In genomic region chr7:149161241-149161848, GRCh38 we compare ENCODE assay signal across 16 cellular contexts. TPM values are rescaled to one million over a fixed set of nuclear protein-coding genes. Genes with fewer than 3 reads are reported as not detected.
DNase-seq lines count a peak whose midpoint lies in the region; ATAC-seq and TF ChIP-seq lines count a peak whose summit lies in the region.
"Had no signal": no experiment of that assay in that cellular context is flagged by ENCODE, and none has a peak within 500 bp of the region (broad histone marks: within the 10 kb centered on the region; RNA-seq: fewer than 3 reads in every experiment).

No MANE protein-coding gene starts in this region.

- peaks cover 18% of the 10 kb centered on the region for H3K4me1 Mint-ChIP-seq in activated CD8-positive, alpha-beta memory T cell treated with anti-CD3 and anti-CD28 coated beads, Interleukin-2, amount 10 ng/mL, durations not matched to agents 7 days and 5 days
- H3K4me1 Mint-ChIP-seq in chondrocyte (ENCODE audit: low read depth) (peaks cover 11% of the 10 kb centered on the region), nephron progenitor cell (no peaks in the 10 kb centered on the region)

- no peak for DNase-seq in activated CD8-positive, alpha-beta memory T cell treated with anti-CD3 and anti-CD28 coated beads, Interleukin-2, amount 10 ng/mL, durations not matched to agents 7 days and 5 days
- no peak for DNase-seq in activated CD8-positive, alpha-beta memory T cell treated with anti-CD3 and anti-CD28 coated beads, Interleukin-2, amount 50 U/mL, for 48 hours
- DNase-seq in MG63: peak; percentile 26
- no peak for DNase-seq in chondrocyte (ENCODE audit: low spot score)
- no peak for DNase-seq in nephron progenitor cell
- no peak for DNase-seq in T-helper 9 cell
- DNase-seq: activated gamma-delta T cell; cortex of kidney; GDM1; heart left ventricle; NCI-H146; NK-92 treated with Interleukin-12 subunit alpha and Interleukin-12 subunit beta, amount 100 ng/mL, for 24 hours; tibial artery had no signal

- H3K4me3 ChIP-seq in MG63: no peak overlapping the region
- H3K4me3 ChIP-seq: heart left ventricle, tibial artery had no signal

- TF ChIP-seq CTCF in chondrocyte (IDR thresholded peaks at IDR 0.05) (no peak), nephron progenitor cell (IDR thresholded peaks at IDR 0.05) (no peak)

- H3K9me3 Mint-ChIP-seq in activated CD8-positive, alpha-beta memory T cell treated with anti-CD3 and anti-CD28 coated beads, Interleukin-2, amount 10 ng/mL, durations not matched to agents 7 days and 5 days (ENCODE audit: low read depth): no peaks in the 10 kb centered on the region
- H3K9me3 Mint-ChIP-seq in chondrocyte (ENCODE audit: low read depth): no peaks in the 10 kb centered on the region
- peaks cover 4% of the 10 kb centered on the region for H3K9me3 Mint-ChIP-seq in nephron progenitor cell
- H3K9me3 Mint-ChIP-seq: memory B cell had no signal

- CTCF ChIA-PET in activated CD8-positive, alpha-beta memory T cell treated with anti-CD3 and anti-CD28 coated beads, Interleukin-2, amount 10 ng/mL, durations not matched to agents 7 days and 5 days (lab: Charles Lee): interaction anchor here (1.1 kb wide), 1 partner anchor 34 kb away, joined by 4 read pairs; the partner anchor contains the start of gene ZNF282

- no peaks in the 10 kb centered on the region for H3K9me3 ChIP-seq in MG63
- H3K9me3 ChIP-seq: heart left ventricle, tibial artery had no signal

- no peaks in the 10 kb centered on the region for H3K27me3 Mint-ChIP-seq in activated CD8-positive, alpha-beta memory T cell treated with anti-CD3 and anti-CD28 coated beads, Interleukin-2, amount 10 ng/mL, durations not matched to agents 7 days and 5 days
- H3K27me3 Mint-ChIP-seq in chondrocyte (ENCODE audit: low read depth) (no peaks in the 10 kb centered on the region), nephron progenitor cell (ENCODE audit: low read depth, poor library complexity) (peaks cover 2% of the 10 kb centered on the region)
- H3K27me3 Mint-ChIP-seq: memory B cell had no signal

- ATAC-seq in activated CD8-positive, alpha-beta memory T cell treated with anti-CD3 and anti-CD28 coated beads, Interleukin-2, amount 10 ng/mL, durations not matched to agents 7 days and 5 days: no peak
- no peak for ATAC-seq in HG03039 (IDR thresholded peaks at IDR 0.05; ENCODE audit: unreplicated experiment)
- no peak for ATAC-seq in GM21423 (IDR thresholded peaks at IDR 0.05; ENCODE audit: unreplicated experiment)
- ATAC-seq: heart left ventricle had no signal

- peak overlapping the region; percentile 80 for H3K27ac Mint-ChIP-seq in activated CD8-positive, alpha-beta memory T cell treated with anti-CD3 and anti-CD28 coated beads, Interleukin-2, amount 10 ng/mL, durations not matched to agents 7 days and 5 days
- peak overlapping the region; percentile 32 for H3K27ac Mint-ChIP-seq in chondrocyte (ENCODE audit: unreplicated experiment)
- H3K27ac Mint-ChIP-seq in nephron progenitor cell: peak overlapping the region; percentile 31
- H3K27ac Mint-ChIP-seq: memory B cell had no signal

- no peak overlapping the region for H3K4me3 Mint-ChIP-seq in activated CD8-positive, alpha-beta memory T cell treated with anti-CD3 and anti-CD28 coated beads, Interleukin-2, amount 10 ng/mL, durations not matched to agents 7 days and 5 days
- no peak overlapping the region for H3K4me3 Mint-ChIP-seq in chondrocyte (ENCODE audit: unreplicated experiment)
- no peak overlapping the region for H3K4me3 Mint-ChIP-seq in nephron progenitor cell
- H3K4me3 Mint-ChIP-seq: memory B cell had no signal

- H3K27me3 ChIP-seq in MG63: no peaks in the 10 kb centered on the region
- H3K27me3 ChIP-seq: heart left ventricle, tibial artery had no signal

- H3K36me3 Mint-ChIP-seq in activated CD8-positive, alpha-beta memory T cell treated with anti-CD3 and anti-CD28 coated beads, Interleukin-2, amount 10 ng/mL, durations not matched to agents 7 days and 5 days: peaks cover 39% of the 10 kb centered on the region
- H3K36me3 Mint-ChIP-seq in chondrocyte (ENCODE audit: low read depth): peaks cover 18% of the 10 kb centered on the region
- peaks cover 55% of the 10 kb centered on the region for H3K36me3 Mint-ChIP-seq in nephron progenitor cell (ENCODE audit: low read depth)

- peaks cover 12% of the 10 kb centered on the region for H3K36me3 ChIP-seq in MG63

RNA-seq across cellular contexts. Expression of gene ZNF398, which starts 14.1 kb away (rescaled TPM):
- total RNA-seq in activated CD8-positive, alpha-beta memory T cell treated with anti-CD3 and anti-CD28 coated beads, Interleukin-2, amount 10 ng/mL, durations not matched to agents 7 days and 5 days: 10 to 100 TPM; 12.1 to 13.2 TPM
- total RNA-seq in MG63 (2014; rRNA removed; shearing (Covaris generic); ENCODE audit: low replicate concordance): 2.2 and 2.6 TPM in 2 replicates
- 14.9 to 18.1 TPM (median 15.8 TPM) in 3 replicates for total RNA-seq in chondrocyte

RNA-seq across cellular contexts. Expression of gene ZNF282, which starts 34.0 kb away (rescaled TPM):
- total RNA-seq in activated CD8-positive, alpha-beta memory T cell treated with anti-CD3 and anti-CD28 coated beads, Interleukin-2, amount 10 ng/mL, durations not matched to agents 7 days and 5 days: 10 to 100 TPM; 42.0 to 49.7 TPM
- total RNA-seq in MG63 (2014; rRNA removed; shearing (Covaris generic); ENCODE audit: low replicate concordance): 9.1 and 10.8 TPM in 2 replicates
- 24.5 to 26.3 TPM (median 24.9 TPM) in 3 replicates for total RNA-seq in chondrocyte

RNA-seq across cellular contexts. Expression of gene ZNF425, which starts 35.2 kb away (rescaled TPM):
- total RNA-seq in activated CD8-positive, alpha-beta memory T cell treated with anti-CD3 and anti-CD28 coated beads, Interleukin-2, amount 10 ng/mL, durations not matched to agents 7 days and 5 days: under 1 TPM; 0.53 to 0.91 TPM
- total RNA-seq in MG63 (2014; rRNA removed; shearing (Covaris generic); ENCODE audit: low replicate concordance): 1.2 and 1.9 TPM in 2 replicates
- total RNA-seq in chondrocyte: 4.0 to 4.5 TPM (median 4.1 TPM) in 3 replicates
